In genomic region chr10:89391882-89392756, GRCh38 we compare ENCODE assay signal across 8 cellular contexts. TPM values are rescaled to one million over a fixed set of nuclear protein-coding genes. Genes with fewer than 3 reads are reported as not detected.
DNase-seq lines count a peak whose midpoint lies in the region; TF ChIP-seq lines count a peak whose summit lies in the region.

A gene with protein sequence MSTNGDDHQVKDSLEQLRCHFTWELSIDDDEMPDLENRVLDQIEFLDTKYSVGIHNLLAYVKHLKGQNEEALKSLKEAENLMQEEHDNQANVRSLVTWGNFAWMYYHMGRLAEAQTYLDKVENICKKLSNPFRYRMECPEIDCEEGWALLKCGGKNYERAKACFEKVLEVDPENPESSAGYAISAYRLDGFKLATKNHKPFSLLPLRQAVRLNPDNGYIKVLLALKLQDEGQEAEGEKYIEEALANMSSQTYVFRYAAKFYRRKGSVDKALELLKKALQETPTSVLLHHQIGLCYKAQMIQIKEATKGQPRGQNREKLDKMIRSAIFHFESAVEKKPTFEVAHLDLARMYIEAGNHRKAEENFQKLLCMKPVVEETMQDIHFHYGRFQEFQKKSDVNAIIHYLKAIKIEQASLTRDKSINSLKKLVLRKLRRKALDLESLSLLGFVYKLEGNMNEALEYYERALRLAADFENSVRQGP (plus strand): TSS chr10:89392623. CDS start chr10:89392713, 90 bp downstream.

- H3K9ac ChIP-seq in mammary epithelial cell (ENCODE audit: insufficient read depth, low read length), result peak within 1 kb of the TSS; percentile 69
- H3K9ac ChIP-seq in iPS-18a (ENCODE audit: low read length), result no peak within 1 kb of the TSS

- H3K4me3 ChIP-seq in mammary epithelial cell (replicated peaks in 1 of 3; ENCODE audit: insufficient read depth in 1 of 3, low read depth in 2 of 3, low read length in 3 of 3), result peak within 1 kb of the TSS; percentile 57 to 97 (median 89)
- H3K4me3 ChIP-seq in iPS-18a (ENCODE audit: low read length), result peak within 1 kb of the TSS; percentile 55
- peak within 1 kb of the TSS; percentile 41 to 58 (median 52) for H3K4me3 ChIP-seq in sigmoid colon

- dilution Hi-C loops in mammary epithelial cell (cut with HindIII; ENCODE audit: low sequenced_read_pairs), result no loop called here

- TF ChIP-seq POLR2A in sigmoid colon (IDR thresholded peaks at IDR 0.05), result peak in 1 of 2 donors; percentile 53

- peak within 1 kb of the TSS; percentile 81 for H3K27ac ChIP-seq in mammary epithelial cell (ENCODE audit: insufficient read depth, low read depth, low read length)
- no peak within 1 kb of the TSS for H3K27ac ChIP-seq in iPS-18a (ENCODE audit: low read length)
- H3K27ac ChIP-seq in sigmoid colon, result peak within 1 kb of the TSS; percentile 81 to 93 (median 84)

- peak within 1 kb of the TSS; percentile 97 for H2AFZ ChIP-seq in mammary epithelial cell (ENCODE audit: low read depth, low read length)

- TF ChIP-seq CTCF in GM20000 (IDR thresholded peaks at IDR 0.05; ENCODE audit: extremely low read depth, missing control alignments) (no peak), mammary epithelial cell (conservative IDR thresholded peaks at IDR 0.05 in 1 of 2, IDR thresholded peaks at IDR 0.05 in 1 of 2; ENCODE audit: extremely low read depth in 1 of 2, insufficient read depth in 1 of 2, low read depth in 1 of 2, low read length in 2 of 2) (peak in 1 of 2 donors; percentile 18), sigmoid colon (IDR thresholded peaks at IDR 0.05) (no peak)

- peak within 1 kb of the TSS; percentile 90 for H3K4me2 ChIP-seq in mammary epithelial cell (ENCODE audit: insufficient read depth, low read depth, low read length)

- intact Hi-C loops in mammary epithelial cell (cut with micrococcal nuclease) (no loop called here), sigmoid colon (cut with DNase I) (loop anchor here (2.0 kb wide), 1 partner anchor 23 kb away; the partner anchor contains the start of gene IFIT5)

- H3K4me1 ChIP-seq in mammary epithelial cell (ENCODE audit: insufficient read depth, low read length), result peaks cover 14% of the 10 kb centered on the region
- peaks cover 5% of the 10 kb centered on the region for H3K4me1 ChIP-seq in iPS-18a (ENCODE audit: control insufficient read depth, low read depth, low read length)
- H3K4me1 ChIP-seq in sigmoid colon, result peaks cover 0 to 45% (median 42%) of the 10 kb centered on the region in 4 donors

- in situ Hi-C loops in mammary epithelial cell (cut with MboI; ENCODE audit: low sequenced_read_pairs in 2 of 2), result loop anchor here in 1 of 2 donors (10.0 kb wide), 1 partner anchor 137 kb away; the partner anchor contains the start of gene LIPA

- CTCF ChIA-PET in mammary epithelial cell (lab: Charles Lee; ENCODE audit: low non-redundant PET), result interaction anchor here (0.6 kb wide), 2 partner anchors 90 to 161 kb away, joined by 4 read pairs; partner anchors contain the start of gene IFIT2

- 3% methylated on average over 7 of the region's 8 CpGs for WGBS in mammary epithelial cell (ENCODE audit: low coverage, missing lambda C conversion rate)
- 4 to 9% methylated on average over 8 of the region's 8 CpGs for WGBS in sigmoid colon, 2 donors

- no TSS peak for BruUV-seq in mammary epithelial cell (replicated peaks; lab: Mats Ljungman, UMichigan)

- H3K27me3 ChIP-seq in mammary epithelial cell (ENCODE audit: insufficient read depth, low read length), result no peaks in the 10 kb centered on the region
- no peaks in the 10 kb centered on the region for H3K27me3 ChIP-seq in iPS-18a (ENCODE audit: control insufficient read depth, insufficient read depth, low read length)
- H3K27me3 ChIP-seq in sigmoid colon, result no peaks in the 10 kb centered on the region

- H3K36me3 ChIP-seq in mammary epithelial cell (ENCODE audit: insufficient read depth, low read length) (no peaks in the 10 kb centered on the region), iPS-18a (ENCODE audit: control insufficient read depth, low read depth, low read length) (no peaks in the 10 kb centered on the region), sigmoid colon (no peaks in the 10 kb centered on the region)

- H3K9me3 ChIP-seq in mammary epithelial cell (replicated peaks; ENCODE audit: insufficient read depth, low read length) (no peaks in the 10 kb centered on the region), iPS-18a (ENCODE audit: control insufficient read depth, low read depth, low read length) (no peaks in the 10 kb centered on the region), sigmoid colon (no peaks in the 10 kb centered on the region)

- no peak for TF ChIP-seq EP300 in sigmoid colon (IDR thresholded peaks at IDR 0.05)

- no peaks in the 10 kb centered on the region for H3K79me2 ChIP-seq in mammary epithelial cell (ENCODE audit: insufficient read depth, low read length)

- DNase-seq in NCI-H1417 (lab: John Stamatoyannopoulos, UW), result peak; percentile 13 to 44 (median 18)
- DNase-seq in NCI-H1417 treated with DMSO at 0.1 percent for 48 hours (lab: John Stamatoyannopoulos, UW), result no peak
- DNase-seq in GM20000 (ENCODE audit: low spot score), result peak; percentile 51
- peak; percentile 60 for DNase-seq in HT-29 (ENCODE audit: low spot score)
- peak; percentile 82 for DNase-seq in SW480 (ENCODE audit: low spot score)
- DNase-seq in mammary epithelial cell, result peak; percentile 78
- peak; percentile 81 for DNase-seq in sigmoid colon

- no peaks in the 10 kb centered on the region for H4K20me1 ChIP-seq in mammary epithelial cell (ENCODE audit: insufficient read depth, low read length)

RNA-seq across cellular contexts. Expression of the gene that starts here (rescaled TPM):
- total RNA-seq in HT-29 (2014; rRNA removed; shearing (Covaris generic)), result 5.3 and 8.3 TPM in 2 replicates
- total RNA-seq in mammary epithelial cell, result 1 to 10 TPM in 1 of 2 donors, under 1 TPM in 1; 0.50 to 1.2 TPM
- 0.37 TPM for polyA plus RNA-seq in mammary epithelial cell
- polyA minus RNA-seq in mammary epithelial cell, result 3.5 TPM
- 10 to 100 TPM; 11.8 to 33.5 (median 20.9) TPM for total RNA-seq in sigmoid colon
- polyA plus RNA-seq in sigmoid colon, result 10 to 100 TPM in 1 of 3 donors, 1 to 10 TPM in 2; 6.9 to 27.1 (median 7.2) TPM
